In the genomic region with DNA sequence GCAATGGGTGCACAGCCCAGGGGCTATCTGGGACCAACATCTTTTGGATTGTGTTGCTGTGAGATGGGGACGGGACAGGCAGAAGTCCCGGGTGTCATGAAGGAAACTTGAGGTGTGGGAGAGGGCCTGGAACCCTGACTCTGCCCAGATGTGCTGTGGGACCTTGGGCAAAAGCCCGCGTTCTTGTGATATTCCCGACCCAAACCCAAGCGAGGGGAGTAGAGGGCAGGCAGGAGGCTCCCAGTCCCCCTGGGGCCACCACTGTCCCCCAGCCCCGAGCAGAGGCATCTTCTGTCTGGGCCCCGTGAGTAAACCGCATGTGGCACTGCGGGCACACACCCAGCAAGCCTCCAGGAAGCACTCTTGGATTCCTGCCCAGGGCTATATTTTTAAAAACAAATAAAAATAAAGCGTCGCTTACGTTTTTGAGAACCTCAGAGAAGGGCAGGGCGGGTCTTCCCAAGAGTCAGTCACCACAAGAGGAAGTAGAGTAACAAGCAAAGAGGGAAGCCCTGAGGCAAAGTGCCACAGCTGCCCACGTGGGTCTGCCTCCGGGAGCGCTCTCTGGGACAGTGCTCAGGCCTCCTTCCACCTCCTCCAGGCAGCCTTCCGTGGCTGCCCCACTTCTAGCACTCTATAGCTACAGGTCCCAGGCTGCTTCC, we compare ENCODE assay signal across 9 cellular contexts. TPM values are rescaled to one million over a fixed set of nuclear protein-coding genes. Genes with fewer than 3 reads are reported as not detected.
A peak's percentile ranks its signal among the peaks of the same experiment; 100 is the strongest.
DNase-seq lines count a peak whose midpoint lies in the region; ATAC-seq, FAIRE-seq and TF ChIP-seq lines count a peak whose summit lies in the region.
"Had no signal": no experiment of that assay in that cellular context is flagged by ENCODE, and none has a peak within 500 bp of the region (broad histone marks: within the 10 kb centered on the region; RNA-seq: fewer than 3 reads in every experiment).

No MANE protein-coding gene starts in this region.

- peak; percentile 18 for TF ChIP-seq POLR2A in prostate gland (IDR thresholded peaks at IDR 0.05)

- H3K4me3 ChIP-seq in AG10803 (ENCODE audit: low read length) = no peak overlapping the region
- H3K4me3 ChIP-seq in prostate gland = no peak overlapping the region

- no peak for FAIRE-seq in HTR-8/SVneo (lab: Jason Lieb, UNC)

- intact Hi-C loops in prostate gland (cut with DNase I) = no loop called here

- H3K9me3 ChIP-seq in prostate gland = no peaks in the 10 kb centered on the region
- H3K9me3 ChIP-seq: ascending aorta had no signal

- peaks cover 15% of the 10 kb centered on the region for H3K4me1 ChIP-seq in prostate gland (replicated peaks)

- TF ChIP-seq CTCF in AG10803 (conservative IDR thresholded peaks at IDR 0.05; ENCODE audit: low read length) = no peak
- no peak for TF ChIP-seq CTCF in prostate gland (IDR thresholded peaks at IDR 0.05)

- H3K27ac ChIP-seq in prostate gland = peak overlapping the region in 1 of 2 donors; percentile 75

- no peak for ATAC-seq in HG03108 (IDR thresholded peaks at IDR 0.05; ENCODE audit: unreplicated experiment)
- ATAC-seq in GM18511 (IDR thresholded peaks at IDR 0.05; ENCODE audit: unreplicated experiment) = no peak
- no peak for ATAC-seq in HG02759 (IDR thresholded peaks at IDR 0.05; ENCODE audit: unreplicated experiment)

- H3K36me3 ChIP-seq in prostate gland = no peaks in the 10 kb centered on the region
- H3K36me3 ChIP-seq: ascending aorta had no signal

- DNase-seq in AG10803 (ENCODE audit: low read depth) = peak; percentile 68
- DNase-seq in HTR-8/SVneo (ENCODE audit: insufficient read length, low spot score) = peak; percentile 74
- peak; percentile 81 for DNase-seq in SKM-1 treated with dmso at 0.1 percent for 144 hours (lab: John Stamatoyannopoulos, UW; ENCODE audit: unreplicated experiment)
- peak; percentile 52 for DNase-seq in effector CD4-positive, alpha-beta T cell
- peak; percentile 77 for DNase-seq in prostate gland (ENCODE audit: low spot score)

- no peaks in the 10 kb centered on the region for H3K27me3 ChIP-seq in prostate gland (replicated peaks; ENCODE audit: insufficient read depth)
- H3K27me3 ChIP-seq: ascending aorta had no signal

- WGBS in prostate gland = 41% methylated on average over 18 of the region's 18 CpGs

RNA-seq across cellular contexts. Expression of a gene that starts 39.5 kb away (rescaled TPM):
- 1 to 10 TPM; 2.5 to 5.1 TPM for total RNA-seq in prostate gland
